In the genomic region with DNA sequence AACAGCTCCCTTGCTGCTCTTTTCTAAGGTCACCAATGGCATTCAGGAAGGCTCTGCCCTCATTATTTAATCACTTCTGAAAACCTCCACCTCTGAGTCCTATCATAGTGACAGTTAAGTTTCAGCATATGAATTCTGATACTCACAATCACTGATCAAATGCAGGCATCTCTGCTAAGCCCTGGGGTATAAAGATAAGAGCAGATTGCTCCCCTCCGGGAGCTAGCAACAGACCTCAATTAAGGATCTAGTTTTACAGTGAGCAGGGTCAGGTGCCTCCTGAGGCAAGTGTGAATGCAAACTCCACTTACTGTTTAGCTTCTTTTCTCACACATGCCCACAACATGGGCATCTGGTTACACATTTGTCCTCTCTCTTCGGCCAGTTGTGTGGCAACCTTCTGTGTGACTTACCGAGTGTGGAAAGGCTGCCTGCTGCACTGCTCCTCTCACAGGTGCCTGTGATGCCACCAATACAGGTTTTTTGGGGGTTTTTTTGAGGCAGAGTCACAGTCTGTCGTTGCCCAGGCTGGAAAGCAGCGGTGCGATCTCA, we compare ENCODE assay signal across 26 cellular contexts.
"Had no signal": no experiment of that assay in that cellular context is flagged by ENCODE, and none has a peak within 500 bp of the region (broad histone marks: within the 10 kb centered on the region; RNA-seq: fewer than 3 reads in every experiment).

No MANE protein-coding gene starts in this region.

- H3K9me3 ChIP-seq: ovary, right lobe of liver, testis, transverse colon had no signal

- H3K27me3 ChIP-seq: esophagus squamous epithelium, hepatocyte, ovary, right lobe of liver, testis, transverse colon had no signal

- H3K79me2 ChIP-seq: hepatocyte had no signal

- H3K4me3 Mint-ChIP-seq: activated naive CD4-positive, alpha-beta T cell treated with anti-CD3 and anti-CD28 coated beads, Interleukin-2, amount 10 ng/mL, durations not matched to agents 7 days and 5 days; activated naive CD8-positive, alpha-beta T cell treated with anti-CD3 and anti-CD28 coated beads, Interleukin-2, amount 10 ng/mL, durations not matched to agents 7 days and 5 days; naive B cell; nephron progenitor cell; T-helper 1 cell treated with Interleukin-12 subunit alpha and Interleukin-12 subunit beta and Interleukin-4 antibody, amounts not matched to agents 30 μg/mL and 1 μg/mL, for 36 hours had no signal

- H3K36me3 ChIP-seq: ovary had no signal

- H3K9me3 Mint-ChIP-seq: activated naive CD4-positive, alpha-beta T cell treated with anti-CD3 and anti-CD28 coated beads, Interleukin-2, amount 10 ng/mL, durations not matched to agents 7 days and 5 days; T-helper 1 cell treated with Interleukin-12 subunit alpha and Interleukin-12 subunit beta and Interleukin-4 antibody, amounts not matched to agents 30 μg/mL and 1 μg/mL, for 36 hours had no signal

- H3K4me3 ChIP-seq: esophagus squamous epithelium, hepatocyte, left ventricle myocardium inferior, lung, ovary, right lobe of liver, testis, transverse colon had no signal

- H3K27ac Mint-ChIP-seq: activated naive CD8-positive, alpha-beta T cell treated with anti-CD3 and anti-CD28 coated beads, Interleukin-2, amount 10 ng/mL, durations not matched to agents 7 days and 5 days; nephron progenitor cell; progenitor cell of endocrine pancreas; T-helper 1 cell treated with Interleukin-12 subunit alpha and Interleukin-12 subunit beta and Interleukin-4 antibody, amounts not matched to agents 30 μg/mL and 1 μg/mL, for 36 hours had no signal

- H2AFZ ChIP-seq: hepatocyte had no signal

- H3K27ac ChIP-seq: esophagus squamous epithelium, hepatocyte, left ventricle myocardium inferior, ovary, right lobe of liver, testis, transverse colon had no signal

- H3K4me2 ChIP-seq: hepatocyte had no signal

- DNase-seq: activated CD4-positive, alpha-beta T cell treated with anti-CD3 and anti-CD28 coated beads for 48 hours; activated CD4-positive, alpha-beta T cell treated with anti-CD3 and anti-CD28 coated beads, Interleukin-2, amount 50 U/mL, for 48 hours; activated CD8-positive, alpha-beta memory T cell treated with anti-CD3 and anti-CD28 coated beads for 24 hours; activated gamma-delta T cell; activated naive CD4-positive, alpha-beta T cell treated with anti-CD3 and anti-CD28 coated beads, Interleukin-2, amount 10 ng/mL, durations not matched to agents 7 days and 5 days; activated naive CD8-positive, alpha-beta T cell treated with anti-CD3 and anti-CD28 coated beads, Interleukin-2, amount 10 ng/mL, durations not matched to agents 7 days and 5 days; caudate nucleus; cortex of kidney; esophagus squamous epithelium; foreskin melanocyte; glutamatergic neuron; islet precursor cell; left ventricle myocardium inferior; naive B cell; nephron progenitor cell; ovary; right lobe of liver; stimulated activated CD4-positive, alpha-beta T cell treated with anti-CD3 and anti-CD28 coated beads, Interleukin-2, amount 100 ng/mL, for 48 hours; stimulated activated naive CD4-positive, alpha-beta T cell treated with Interleukin-2 at 50 U/mL for 16 hours; T1000; testis; transverse colon had no signal

- ATAC-seq: right lobe of liver had no signal

- H3K27me3 Mint-ChIP-seq: activated naive CD4-positive, alpha-beta T cell treated with anti-CD3 and anti-CD28 coated beads, Interleukin-2, amount 10 ng/mL, durations not matched to agents 7 days and 5 days; activated naive CD8-positive, alpha-beta T cell treated with anti-CD3 and anti-CD28 coated beads, Interleukin-2, amount 10 ng/mL, durations not matched to agents 7 days and 5 days; naive B cell; progenitor cell of endocrine pancreas had no signal
